In the genomic region with DNA sequence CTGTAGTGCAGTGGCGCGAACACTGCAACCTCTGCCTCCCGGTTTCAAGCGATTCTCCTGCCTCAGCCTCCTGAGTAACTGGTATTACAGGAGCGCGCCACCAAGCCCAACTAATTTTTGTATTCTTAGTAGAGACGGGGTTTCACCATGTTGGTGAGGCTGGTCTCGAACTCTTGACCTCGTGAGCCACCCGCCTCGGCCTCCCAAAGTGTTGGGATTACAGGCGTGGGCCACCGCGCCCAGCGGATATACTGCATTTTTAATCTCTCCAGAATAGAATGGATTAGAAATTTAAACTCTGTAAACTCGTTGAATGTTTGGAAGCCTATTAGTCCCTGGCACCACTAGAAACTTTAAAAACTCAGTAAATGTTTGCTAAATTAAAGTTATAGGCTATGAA, we compare ENCODE assay signal across 8 cellular contexts. TPM values are rescaled to one million over a fixed set of nuclear protein-coding genes. Genes with fewer than 3 reads are reported as not detected.
DNase-seq lines count a peak whose midpoint lies in the region; ATAC-seq, FAIRE-seq and TF ChIP-seq lines count a peak whose summit lies in the region.
"Not testable (repeated sequence)": the region's sequence is repeated elsewhere in the genome, so short reads cannot be mapped to it uniquely, and the experiment has no call there.

No MANE protein-coding gene starts in this region.

- TF ChIP-seq CTCF in A549 (IDR thresholded peaks at IDR 0.05); HFFc6 (IDR thresholded peaks at IDR 0.05); RWPE2 (IDR thresholded peaks at IDR 0.05; ENCODE audit: poor library complexity, severe bottlenecking); breast epithelium (IDR thresholded peaks at IDR 0.05); hepatocyte (IDR thresholded peaks at IDR 0.05; ENCODE audit: poor library complexity); nephron (IDR thresholded peaks at IDR 0.05; ENCODE audit: unreplicated experiment in 3 of 3); spleen (IDR thresholded peaks at IDR 0.05 in 8 of 11, conservative IDR thresholded peaks at IDR 0.05 in 3 of 11): not testable (repeated sequence)

- H3K9me3 ChIP-seq in A549; RWPE2 (ENCODE audit: severe bottlenecking); breast epithelium; hepatocyte (ENCODE audit: low read depth); spleen: not testable (repeated sequence)

- H3K4me3 Mint-ChIP-seq in HFFc6 (peak overlapping the region; percentile 10; the same call in 1 of the 2 replicates), nephron (peak overlapping the region; percentile 97 to 99 (median 99))
- peak overlapping the region; percentile 97 for H3K4me3 Mint-ChIP-seq in activated CD8-positive, alpha-beta memory T cell treated with anti-CD3 and anti-CD28 coated beads, Interleukin-2, amount 10 ng/mL, durations not matched to agents 7 days and 5 days

- not testable (repeated sequence) for TF ChIP-seq POLR2A in A549 (IDR thresholded peaks at IDR 0.05; ENCODE audit: low read length); breast epithelium (IDR thresholded peaks at IDR 0.05); spleen (IDR thresholded peaks at IDR 0.05)

- H3K4me1 Mint-ChIP-seq in HFFc6 (ENCODE audit: low read depth) (peaks cover 48% of the 10 kb centered on the region), nephron (peaks cover 44% of the 10 kb centered on the region)
- H3K4me1 Mint-ChIP-seq in activated CD8-positive, alpha-beta memory T cell treated with anti-CD3 and anti-CD28 coated beads, Interleukin-2, amount 10 ng/mL, durations not matched to agents 7 days and 5 days = peaks cover 54% of the 10 kb centered on the region

- peak overlapping the region; percentile 22 for H2AFZ ChIP-seq in hepatocyte

- not testable (repeated sequence) for H4K20me1 ChIP-seq in hepatocyte (ENCODE audit: insufficient read depth, poor library complexity, severe bottlenecking)

- H3K4me3 ChIP-seq in A549 (peak overlapping the region; percentile 93), RWPE2 (ENCODE audit: severe bottlenecking) (peak overlapping the region; percentile 95), breast epithelium (peak overlapping the region in 2 of 3 donors; percentile 97 to 100), spleen (peak overlapping the region in 5 of 8 donors; percentile 86 to 99 (median 96))
- H3K4me3 ChIP-seq in hepatocyte = not testable (repeated sequence)

- not testable (repeated sequence) for H3K9me2 ChIP-seq in hepatocyte (replicated peaks; ENCODE audit: insufficient read depth)

- H3K4me1 ChIP-seq in A549 (peaks cover 30% of the 10 kb centered on the region), RWPE2 (ENCODE audit: insufficient read depth, poor library complexity, severe bottlenecking) (peaks cover 15% of the 10 kb centered on the region), breast epithelium (peaks cover 6 to 13% of the 10 kb centered on the region in 2 donors), hepatocyte (ENCODE audit: insufficient read depth) (peaks cover 27% of the 10 kb centered on the region), spleen (peaks cover 39 to 81% (median 68%) of the 10 kb centered on the region in 6 donors)

- peaks cover 53% of the 10 kb centered on the region for H3K79me2 ChIP-seq in hepatocyte

- H3K36me3 ChIP-seq in RWPE2 (ENCODE audit: low read depth) = peaks cover 22% of the 10 kb centered on the region
- H3K36me3 ChIP-seq in breast epithelium; hepatocyte (replicated peaks; ENCODE audit: insufficient read depth, low read depth); spleen: not testable (repeated sequence)

- peak overlapping the region in 1 of 2 experiments; percentile 54; a peak in 3 of 6 replicates for H3K27ac ChIP-seq in A549
- peak overlapping the region; percentile 64 for H3K27ac ChIP-seq in RWPE2 (ENCODE audit: poor library complexity, severe bottlenecking)
- H3K27ac ChIP-seq in breast epithelium = peak overlapping the region in 1 of 2 donors; percentile 99
- not testable (repeated sequence) for H3K27ac ChIP-seq in hepatocyte
- peak overlapping the region in 6 of 8 donors; percentile 88 to 97 (median 95) for H3K27ac ChIP-seq in spleen

- H3K36me3 Mint-ChIP-seq in HFFc6 (ENCODE audit: low read depth); activated CD8-positive, alpha-beta memory T cell treated with anti-CD3 and anti-CD28 coated beads, Interleukin-2, amount 10 ng/mL, durations not matched to agents 7 days and 5 days; nephron (ENCODE audit: low read depth): not testable (repeated sequence)

- H3K4me2 ChIP-seq in A549 (peak overlapping the region; percentile 40), hepatocyte (peak overlapping the region; percentile 44)

- not testable (repeated sequence) for H3K27me3 Mint-ChIP-seq in HFFc6 (ENCODE audit: insufficient read depth); activated CD8-positive, alpha-beta memory T cell treated with anti-CD3 and anti-CD28 coated beads, Interleukin-2, amount 10 ng/mL, durations not matched to agents 7 days and 5 days; nephron (ENCODE audit: low read depth)

- not testable (repeated sequence) for TF ChIP-seq EP300 in A549 (IDR thresholded peaks at IDR 0.05)

- H3K27me3 ChIP-seq in RWPE2 (ENCODE audit: insufficient read depth, poor library complexity, severe bottlenecking); breast epithelium; hepatocyte; spleen (replicated peaks in 1 of 7): not testable (repeated sequence)

- H3K27ac Mint-ChIP-seq in HFFc6 = not testable (repeated sequence)
- H3K27ac Mint-ChIP-seq in activated CD8-positive, alpha-beta memory T cell treated with anti-CD3 and anti-CD28 coated beads, Interleukin-2, amount 10 ng/mL, durations not matched to agents 7 days and 5 days = peak overlapping the region; percentile 19
- peak overlapping the region; percentile 96 to 99 (median 99) for H3K27ac Mint-ChIP-seq in nephron

- WGBS in A549 (ENCODE audit: missing lambda C conversion rate) = 40% methylated on average over 16 of the region's 16 CpGs
- 79% methylated on average over 16 of the region's 16 CpGs for WGBS in hepatocyte (ENCODE audit: low lambda C conversion rate, missing lambda C conversion rate)
- 70 to 80% (median 73%) methylated on average over 16 of the region's 16 CpGs for WGBS in spleen, 5 donors

- TF ChIP-seq RAD21 in A549 (conservative IDR thresholded peaks at IDR 0.05 in 1 of 2, IDR thresholded peaks at IDR 0.05 in 1 of 2) = not testable (repeated sequence)

- POLR2A ChIA-PET in A549 (lab: Yijun Ruan, JAX) = not testable (repeated sequence)

- not testable (repeated sequence) for FAIRE-seq in A549 (lab: Jason Lieb, UNC)

- intact Hi-C loops in breast epithelium (cut with DNase I; ENCODE audit: low total_unique reads); spleen (cut with DNase I; ENCODE audit: low total_unique reads): not testable (repeated sequence)

- not testable (repeated sequence) for DNase-seq in A549 (ENCODE audit: low read depth in 1 of 2, low spot score in 1 of 2); HFFc6; RWPE2 (ENCODE audit: low spot score); activated CD8-positive, alpha-beta memory T cell treated with anti-CD3 and anti-CD28 coated beads, Interleukin-2, amount 10 ng/mL, durations not matched to agents 7 days and 5 days; breast epithelium (ENCODE audit: low spot score in 2 of 2); hepatocyte (ENCODE audit: low spot score)
- DNase-seq in spleen = peak; percentile 84

- CTCF ChIA-PET in A549 (lab: Yijun Ruan, JAX) = interaction anchor here (1.7 kb wide), 1 partner anchor 69 kb away, joined by 10 read pairs; a partner anchor contains a TSS
- CTCF ChIA-PET in activated CD8-positive, alpha-beta memory T cell treated with anti-CD3 and anti-CD28 coated beads, Interleukin-2, amount 10 ng/mL, durations not matched to agents 7 days and 5 days (lab: Charles Lee) = not testable (repeated sequence)

- not testable (repeated sequence) for ATAC-seq in A549; RWPE2 (ENCODE audit: low read depth); activated CD8-positive, alpha-beta memory T cell treated with anti-CD3 and anti-CD28 coated beads, Interleukin-2, amount 10 ng/mL, durations not matched to agents 7 days and 5 days

- not testable (repeated sequence) for H3K9me3 Mint-ChIP-seq in HFFc6; activated CD8-positive, alpha-beta memory T cell treated with anti-CD3 and anti-CD28 coated beads, Interleukin-2, amount 10 ng/mL, durations not matched to agents 7 days and 5 days (ENCODE audit: low read depth); nephron

RNA-seq across cellular contexts. Expression of a gene that starts 0.9 kb away (rescaled TPM):
- polyA plus RNA-seq in A549 (2011; rRNA removed) (67.6 and 72.1 TPM in 2 replicates), A549 (2017; fragmentation: RNase III; extraction: RNeasy Plus Mini Kit Qiagen cat#74134 plus additional on column Dnase treatment) (30.2 to 34.0 TPM (median 32.1 TPM) in 3 replicates), hepatocyte (79.8 and 84.0 TPM in 2 replicates), spleen (10 to 100 TPM; 21.4 to 28.6 (median 25.1) TPM)
- polyA plus RNA-seq in A549 (2012; cell fraction: cytosol; rRNA removed) = 35.5 and 39.3 TPM in 2 replicates
- polyA plus RNA-seq in A549 (2012; cell fraction: nucleus; rRNA removed) = 52.1 and 80.7 TPM in 2 replicates
- 39.6 and 46.9 TPM in 2 replicates for polyA minus RNA-seq in A549 (2011; rRNA and poly(A)+ RNA removed)
- total RNA-seq in HFFc6 (2021; fragmentation: NEBNext Ultra II Directional; extraction: Animal tissue kit (Norgen Biotek cat#: 25700)) = 100 to 1,000 TPM; 105 to 135 (median 122) TPM
- 10 to 100 TPM; 61.8 to 67.3 TPM for total RNA-seq in activated CD8-positive, alpha-beta memory T cell treated with anti-CD3 and anti-CD28 coated beads, Interleukin-2, amount 10 ng/mL, durations not matched to agents 7 days and 5 days
- total RNA-seq in breast epithelium (10 to 100 TPM; 58.9 to 88.5 (median 68.5) TPM), hepatocyte (33.3 and 36.6 TPM in 2 replicates), spleen (100 to 1,000 TPM in 3 of 7 donors, 10 to 100 TPM in 4; 58.8 to 115 (median 99.7) TPM)

RNA-seq across cellular contexts. Expression of a gene that starts 2.6 kb away (rescaled TPM):
- polyA plus RNA-seq in A549 (2011; rRNA removed) (7.4 and 7.9 TPM in 2 replicates), A549 (2017; fragmentation: RNase III; extraction: RNeasy Plus Mini Kit Qiagen cat#74134 plus additional on column Dnase treatment) (1.8 to 2.1 TPM (median 1.9 TPM) in 3 replicates), hepatocyte (6.3 and 7.5 TPM in 2 replicates), spleen (1 to 10 TPM; 3.0 to 3.3 (median 3.3) TPM)
- polyA plus RNA-seq in A549 (2012; cell fraction: cytosol; rRNA removed) = 1.6 and 2.1 TPM in 2 replicates
- polyA plus RNA-seq in A549 (2012; cell fraction: nucleus; rRNA removed) = 0.86 and 1.3 TPM in 2 replicates
- polyA minus RNA-seq in A549 (2011; rRNA and poly(A)+ RNA removed) = 5.1 and 5.4 TPM in 2 replicates
- 10 to 100 TPM; 13.6 to 17.8 (median 16.2) TPM for total RNA-seq in HFFc6 (2021; fragmentation: NEBNext Ultra II Directional; extraction: Animal tissue kit (Norgen Biotek cat#: 25700))
- 1 to 10 TPM; 5.9 to 7.5 TPM for total RNA-seq in activated CD8-positive, alpha-beta memory T cell treated with anti-CD3 and anti-CD28 coated beads, Interleukin-2, amount 10 ng/mL, durations not matched to agents 7 days and 5 days
- total RNA-seq in breast epithelium (10 to 100 TPM; 15.1 to 27.7 (median 16.6) TPM), hepatocyte (30.0 and 30.5 TPM in 2 replicates), spleen (10 to 100 TPM in 4 of 7 donors, 1 to 10 TPM in 3; 7.0 to 15.7 (median 11.4) TPM)

Comparison
In these comparisons a context has a peak if more than half of its experiments do, and no peak if none do; other contexts are left out.
1. H3K4me3 Mint-ChIP-seq: peak in every context shown above with its lines; median percentile 99 in nephron; 97 in activated CD8-positive, alpha-beta memory T cell treated with anti-CD3 and anti-CD28 coated beads, Interleukin-2, amount 10 ng/mL, durations not matched to agents 7 days and 5 days; 10 in HFFc6.